ENCODE assay signal across 7 cellular contexts in the genomic region with DNA sequence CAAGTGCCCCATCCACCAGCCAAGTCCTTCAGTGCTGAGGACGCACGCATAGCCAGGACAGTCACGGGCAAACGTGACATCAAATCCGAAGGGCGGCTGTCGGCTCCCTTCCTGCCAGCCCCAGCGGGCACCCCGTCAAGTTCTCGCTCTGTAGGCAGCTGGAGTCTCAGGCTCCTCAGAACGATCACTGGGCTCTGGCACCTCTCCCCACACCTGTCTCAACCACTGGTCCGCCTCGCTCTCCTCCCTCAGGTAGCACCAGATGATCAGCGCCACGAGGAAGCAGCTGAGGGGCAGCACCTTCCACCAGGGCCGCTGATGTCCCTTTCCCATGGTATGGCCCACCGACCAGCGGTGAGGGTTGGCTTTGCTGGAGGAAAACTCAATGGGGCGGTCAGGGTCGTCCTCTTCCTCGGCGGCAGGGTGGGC. TPM values are rescaled to one million over a fixed set of nuclear protein-coding genes. Genes with fewer than 3 reads are reported as not detected.
DNase-seq lines count a peak whose midpoint lies in the region; ATAC-seq and TF ChIP-seq lines count a peak whose summit lies in the region.

No MANE protein-coding gene starts in this region.

- H3K27ac ChIP-seq in left lung (peak overlapping the region; percentile 95), tibial artery (peak overlapping the region; percentile 87 to 93)

- DNase-seq in activated naive CD8-positive, alpha-beta T cell treated with anti-CD3 and anti-CD28 coated beads, Interleukin-2, amount 10 ng/mL, durations not matched to agents 7 days and 5 days: no peak
- DNase-seq in left lung (no peak), tibial artery (no peak), AG20443 (ENCODE audit: low spot score) (no peak), T-helper 9 cell (no peak)

- ATAC-seq in GM18870 (IDR thresholded peaks at IDR 0.05; ENCODE audit: unreplicated experiment): peak; percentile 4
- ATAC-seq in HG03064 (IDR thresholded peaks at IDR 0.05; ENCODE audit: low read depth, unreplicated experiment): peak; percentile 33
- peak; percentile 0 for ATAC-seq in activated naive CD8-positive, alpha-beta T cell treated with anti-CD3 and anti-CD28 coated beads, Interleukin-2, amount 10 ng/mL, durations not matched to agents 7 days and 5 days (ENCODE audit: low read depth)
- peak; percentile 6 for ATAC-seq in left lung

- H3K4me3 ChIP-seq in left lung (peak overlapping the region; percentile 91 to 97), tibial artery (peak overlapping the region; percentile 78 to 94)

- no peaks in the 10 kb centered on the region for H3K27me3 ChIP-seq in left lung
- no peaks in the 10 kb centered on the region for H3K27me3 ChIP-seq in tibial artery

- H3K27me3 Mint-ChIP-seq in activated naive CD8-positive, alpha-beta T cell treated with anti-CD3 and anti-CD28 coated beads, Interleukin-2, amount 10 ng/mL, durations not matched to agents 7 days and 5 days: no peaks in the 10 kb centered on the region

- no peaks in the 10 kb centered on the region for H3K9me3 Mint-ChIP-seq in activated naive CD8-positive, alpha-beta T cell treated with anti-CD3 and anti-CD28 coated beads, Interleukin-2, amount 10 ng/mL, durations not matched to agents 7 days and 5 days

- no peaks in the 10 kb centered on the region for H3K9me3 ChIP-seq in left lung
- H3K9me3 ChIP-seq in tibial artery: no peaks in the 10 kb centered on the region

- H3K27ac Mint-ChIP-seq in activated naive CD8-positive, alpha-beta T cell treated with anti-CD3 and anti-CD28 coated beads, Interleukin-2, amount 10 ng/mL, durations not matched to agents 7 days and 5 days: peak overlapping the region; percentile 98

- intact Hi-C loops in left lung (cut with DNase I) (no loop called here), tibial artery (cut with DNase I; ENCODE audit: low total_unique reads) (loop anchor here (10.0 kb wide), 1 partner anchor 55 kb away; a partner anchor contains a TSS)

- H3K36me3 ChIP-seq in left lung (peaks cover 0 to 7% of the 10 kb centered on the region in 2 donors), tibial artery (peaks cover 0 to 6% (median 0%) of the 10 kb centered on the region in 3 donors)

- H3K4me3 Mint-ChIP-seq in activated naive CD8-positive, alpha-beta T cell treated with anti-CD3 and anti-CD28 coated beads, Interleukin-2, amount 10 ng/mL, durations not matched to agents 7 days and 5 days: peak overlapping the region; percentile 86

- TF ChIP-seq CTCF in left lung (IDR thresholded peaks at IDR 0.05) (no peak), tibial artery (IDR thresholded peaks at IDR 0.05) (no peak)

- POLR2A ChIA-PET in activated naive CD8-positive, alpha-beta T cell treated with anti-CD3 and anti-CD28 coated beads, Interleukin-2, amount 10 ng/mL, durations not matched to agents 7 days and 5 days (lab: Charles Lee): interaction anchor here (0.6 to 2.5 kb wide), 27 partner anchors 8 to 1028 kb away, joined by 3 to 26 read pairs (median 5); a partner anchor contains a TSS

- H3K4me1 ChIP-seq in left lung (peaks cover 8 to 31% of the 10 kb centered on the region in 2 donors), tibial artery (peaks cover 0 to 29% (median 19%) of the 10 kb centered on the region in 4 donors)

- peaks cover 15% of the 10 kb centered on the region for H3K4me1 Mint-ChIP-seq in activated naive CD8-positive, alpha-beta T cell treated with anti-CD3 and anti-CD28 coated beads, Interleukin-2, amount 10 ng/mL, durations not matched to agents 7 days and 5 days

- H3K36me3 Mint-ChIP-seq in activated naive CD8-positive, alpha-beta T cell treated with anti-CD3 and anti-CD28 coated beads, Interleukin-2, amount 10 ng/mL, durations not matched to agents 7 days and 5 days: peaks cover 1% of the 10 kb centered on the region

RNA-seq across cellular contexts. Expression of a gene that starts 0.4 kb away (rescaled TPM):
- total RNA-seq in activated naive CD8-positive, alpha-beta T cell treated with anti-CD3 and anti-CD28 coated beads, Interleukin-2, amount 10 ng/mL, durations not matched to agents 7 days and 5 days: 10 to 100 TPM; 14.0 to 15.0 TPM
- total RNA-seq in left lung: 10 to 100 TPM; 10.3 to 12.9 TPM

RNA-seq across cellular contexts. Expression of a gene that starts 5.6 kb away (rescaled TPM):
- 10 to 100 TPM; 60.4 to 68.7 TPM for total RNA-seq in activated naive CD8-positive, alpha-beta T cell treated with anti-CD3 and anti-CD28 coated beads, Interleukin-2, amount 10 ng/mL, durations not matched to agents 7 days and 5 days
- total RNA-seq in left lung: 10 to 100 TPM; 18.9 to 27.3 TPM

RNA-seq across cellular contexts. Expression of a gene that starts 10.8 kb away (rescaled TPM):
- 1 to 10 TPM in 1 of 2 experiments, under 1 TPM in 1; 0.57 to 1.2 TPM for total RNA-seq in activated naive CD8-positive, alpha-beta T cell treated with anti-CD3 and anti-CD28 coated beads, Interleukin-2, amount 10 ng/mL, durations not matched to agents 7 days and 5 days
- total RNA-seq in left lung: under 1 TPM in 1 of 2 donors, not detected in 1; 0.31 TPM

RNA-seq across cellular contexts. Expression of a gene that starts 24.2 kb away (rescaled TPM):
- 1 to 10 TPM; 6.1 to 6.5 TPM for total RNA-seq in activated naive CD8-positive, alpha-beta T cell treated with anti-CD3 and anti-CD28 coated beads, Interleukin-2, amount 10 ng/mL, durations not matched to agents 7 days and 5 days
- 1 to 10 TPM; 1.5 to 2.7 TPM for total RNA-seq in left lung

RNA-seq across cellular contexts. Expression of a gene that starts 54.7 kb away (rescaled TPM):
- 10 to 100 TPM; 69.7 to 72.2 TPM for total RNA-seq in activated naive CD8-positive, alpha-beta T cell treated with anti-CD3 and anti-CD28 coated beads, Interleukin-2, amount 10 ng/mL, durations not matched to agents 7 days and 5 days
- 100 to 1,000 TPM; 110 to 130 TPM for total RNA-seq in left lung
